In genomic region chr6:44642870-44643522, GRCh38 we compare ENCODE assay signal across 9 cellular contexts.
DNase-seq lines count a peak whose midpoint lies in the region; ATAC-seq and TF ChIP-seq lines count a peak whose summit lies in the region.
"Had no signal": no experiment of that assay in that cellular context is flagged by ENCODE, and none has a peak within 500 bp of the region (broad histone marks: within the 10 kb centered on the region; RNA-seq: fewer than 3 reads in every experiment).

No MANE protein-coding gene starts in this region.

- H3K9me3 Mint-ChIP-seq in activated naive CD8-positive, alpha-beta T cell treated with anti-CD3 and anti-CD28 coated beads for 36 hours: peaks cover 1% of the 10 kb centered on the region
- H3K9me3 Mint-ChIP-seq: endodermal cell had no signal

- no peaks in the 10 kb centered on the region for H3K4me1 ChIP-seq in vagina

- H3K4me1 Mint-ChIP-seq in activated naive CD8-positive, alpha-beta T cell treated with anti-CD3 and anti-CD28 coated beads for 36 hours: peaks cover 23% of the 10 kb centered on the region
- H3K4me1 Mint-ChIP-seq: endodermal cell had no signal

- H3K27me3 Mint-ChIP-seq in activated naive CD8-positive, alpha-beta T cell treated with anti-CD3 and anti-CD28 coated beads for 36 hours: no peaks in the 10 kb centered on the region

- peak overlapping the region; percentile 86 for H3K27ac Mint-ChIP-seq in activated naive CD8-positive, alpha-beta T cell treated with anti-CD3 and anti-CD28 coated beads for 36 hours
- H3K27ac Mint-ChIP-seq: endodermal cell had no signal

- no peak overlapping the region for H3K27ac ChIP-seq in vagina

- peak; percentile 78 for DNase-seq in activated CD4-positive, alpha-beta T cell treated with anti-CD3 and anti-CD28 coated beads for 48 hours
- no peak for DNase-seq in activated CD4-positive, alpha-beta T cell treated with anti-CD3 and anti-CD28 coated beads, Interleukin-2, amount 50 U/mL, for 4 hours
- DNase-seq in NCI-H748 (lab: John Stamatoyannopoulos, UW; ENCODE audit: unreplicated experiment): peak; percentile 82
- DNase-seq in activated naive CD8-positive, alpha-beta T cell treated with anti-CD3 and anti-CD28 coated beads for 36 hours: peak; percentile 51
- peak; percentile 31 for DNase-seq in stimulated activated CD8-positive, alpha-beta memory T cell treated with anti-CD3 and anti-CD28 coated beads, Interleukin-4, amount 100 ng/mL, for 24 hours (ENCODE audit: low read depth)
- DNase-seq in vagina (ENCODE audit: extremely low spot score in 2 of 2): no peak
- DNase-seq: endodermal cell had no signal

- H3K4me3 ChIP-seq in vagina: no peak overlapping the region

- ATAC-seq in HG02840 (IDR thresholded peaks at IDR 0.05; ENCODE audit: low FRiP score, unreplicated experiment) (no peak), GM18511 (IDR thresholded peaks at IDR 0.05; ENCODE audit: unreplicated experiment) (no peak)

- TF ChIP-seq CTCF in vagina (IDR thresholded peaks at IDR 0.05): no peak

- intact Hi-C loops in vagina (cut with DNase I): no loop called here

- H3K9me3 ChIP-seq in vagina: no peaks in the 10 kb centered on the region

- TF ChIP-seq POLR2A in vagina (IDR thresholded peaks at IDR 0.05): no peak

- H3K36me3 ChIP-seq in vagina: no peaks in the 10 kb centered on the region

- no peak overlapping the region for H3K4me3 Mint-ChIP-seq in activated naive CD8-positive, alpha-beta T cell treated with anti-CD3 and anti-CD28 coated beads for 36 hours
- H3K4me3 Mint-ChIP-seq: endodermal cell had no signal

- peaks cover 1% of the 10 kb centered on the region for H3K36me3 Mint-ChIP-seq in activated naive CD8-positive, alpha-beta T cell treated with anti-CD3 and anti-CD28 coated beads for 36 hours

- H3K27me3 ChIP-seq in vagina: no peaks in the 10 kb centered on the region

Comparison
In these comparisons a context has a peak if more than half of its experiments do, and no peak if none do; other contexts are left out.
1. DNase-seq: peak in activated CD4-positive, alpha-beta T cell treated with anti-CD3 and anti-CD28 coated beads for 48 hours (single experiment), NCI-H748 (single experiment), activated naive CD8-positive, alpha-beta T cell treated with anti-CD3 and anti-CD28 coated beads for 36 hours (single experiment) and stimulated activated CD8-positive, alpha-beta memory T cell treated with anti-CD3 and anti-CD28 coated beads, Interleukin-4, amount 100 ng/mL, for 24 hours (single experiment); none in activated CD4-positive, alpha-beta T cell treated with anti-CD3 and anti-CD28 coated beads, Interleukin-2, amount 50 U/mL, for 4 hours (0 of 2) and vagina (0 of 2).